ENCODE assay signal across 16 cellular contexts in the genomic region with DNA sequence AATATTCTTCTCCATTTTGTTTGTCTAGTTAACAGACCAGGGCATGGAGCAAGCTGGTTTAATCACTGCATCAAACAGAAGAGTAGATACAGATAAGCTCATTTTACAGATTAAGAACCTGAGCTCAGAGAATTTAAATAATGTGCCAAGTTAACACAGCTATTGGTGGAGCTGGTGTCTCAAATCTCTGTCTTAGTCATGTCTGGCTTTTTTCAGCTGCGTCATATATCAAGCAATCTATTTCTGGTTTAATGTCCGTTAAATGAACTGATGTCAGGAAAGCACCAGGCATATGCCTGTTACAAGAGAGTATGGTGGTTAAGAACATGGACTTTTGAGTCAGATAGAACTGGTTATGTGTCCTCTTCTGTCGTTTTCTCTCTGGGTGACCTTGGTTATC.
A peak's percentile ranks its signal among the peaks of the same experiment; 100 is the strongest.
DNase-seq lines count a peak whose midpoint lies in the region; ATAC-seq and TF ChIP-seq lines count a peak whose summit lies in the region.
"Had no signal": no experiment of that assay in that cellular context is flagged by ENCODE, and none has a peak within 500 bp of the region (broad histone marks: within the 10 kb centered on the region; RNA-seq: fewer than 3 reads in every experiment).

No MANE protein-coding gene starts in this region.

- no peak for TF ChIP-seq CTCF in OCI-LY3 (IDR thresholded peaks at IDR 0.05; ENCODE audit: low read depth, low read length)
- no peak for TF ChIP-seq CTCF in Caco-2 (IDR thresholded peaks at IDR 0.05; ENCODE audit: insufficient read depth in 1 of 2, low read depth in 1 of 2, low read length in 1 of 2, severe bottlenecking in 1 of 2, unreplicated experiment in 1 of 2)

- H3K4me1 Mint-ChIP-seq in Caco-2 (ENCODE audit: low read depth, unreplicated experiment) = peaks cover 18% of the 10 kb centered on the region
- H3K4me1 Mint-ChIP-seq: activated naive CD8-positive, alpha-beta T cell treated with anti-CD3 and anti-CD28 coated beads, Interleukin-2, amount 50 U/mL, for 24 hours had no signal

- no peak overlapping the region for H2BK15ac ChIP-seq in mesendoderm (replicated peaks; ENCODE audit: low read depth)

- peak overlapping the region; percentile 72 for H3K4me2 ChIP-seq in OCI-LY3 (ENCODE audit: low read length)
- no peak overlapping the region for H3K4me2 ChIP-seq in mesendoderm (ENCODE audit: low read length)

- POLR2A ChIA-PET in Caco-2 (lab: Charles Lee) = no interaction called here

- no TSS peak for BruUV-seq in Caco-2 (replicated peaks; lab: Mats Ljungman, UMichigan)

- H3K79me1 ChIP-seq in mesendoderm (ENCODE audit: low read length) = no peaks in the 10 kb centered on the region

- intact Hi-C loops in Caco-2 (cut with micrococcal nuclease; ENCODE audit: unreplicated experiment) (no loop called here), Right ventricle myocardium superior (cut with DNase I) (no loop called here)

- DNase-seq in mesendoderm (peak; percentile 29), Caco-2 (no peak), Right ventricle myocardium superior (no peak), NCI-H510A (lab: John Stamatoyannopoulos, UW) (no peak)
- DNase-seq: activated naive CD8-positive, alpha-beta T cell treated with anti-CD3 and anti-CD28 coated beads, Interleukin-2, amount 50 U/mL, for 24 hours; cerebellar nuclear complex; DMS 273 treated with DMSO at 0.1 percent for 48 hours; kidney glomerular epithelial cell; NCI-H2171; stimulated activated CD4-positive, alpha-beta T cell treated with anti-CD3 and anti-CD28 coated beads, Interleukin-1b, Interleukin-23, amount 100 ng/mL, for 48 hours; stimulated activated CD8-positive, alpha-beta memory T cell treated with anti-CD3 and anti-CD28 coated beads, Interleukin-4, amount 100 ng/mL, for 48 hours; tibial artery had no signal

- CTCF ChIA-PET in Caco-2 (lab: Charles Lee) = no interaction called here

- no peak overlapping the region for H2AK5ac ChIP-seq in mesendoderm (ENCODE audit: low read length)

- peaks cover 20% of the 10 kb centered on the region for H3K79me2 ChIP-seq in OCI-LY3 (ENCODE audit: low read length)
- H3K79me2 ChIP-seq in mesendoderm (ENCODE audit: control insufficient read depth, insufficient read depth, low read length) = no peaks in the 10 kb centered on the region

- WGBS in mesendoderm (ENCODE audit: extremely low coverage, insufficient coverage, low lambda C conversion rate) = no CpG with 5 or more reads among the region's 3 CpGs

- H3K9me3 ChIP-seq in OCI-LY3 (ENCODE audit: insufficient read depth, low read length) = no peaks in the 10 kb centered on the region
- no peaks in the 10 kb centered on the region for H3K9me3 ChIP-seq in Caco-2
- H3K9me3 ChIP-seq: tibial artery had no signal

- peak overlapping the region; percentile 32; the same call in 1 of the 2 replicates for H2AFZ ChIP-seq in OCI-LY3 (ENCODE audit: low read depth, low read length)

- H3K27me3 Mint-ChIP-seq in Caco-2 (ENCODE audit: insufficient read depth, unreplicated experiment) = no peaks in the 10 kb centered on the region
- H3K27me3 Mint-ChIP-seq: activated naive CD8-positive, alpha-beta T cell treated with anti-CD3 and anti-CD28 coated beads, Interleukin-2, amount 50 U/mL, for 24 hours had no signal

- no peak overlapping the region for H4K5ac ChIP-seq in mesendoderm (ENCODE audit: low read length)

- no peak overlapping the region for H3K18ac ChIP-seq in mesendoderm (ENCODE audit: low read length)

- no peak overlapping the region for H2BK5ac ChIP-seq in mesendoderm (ENCODE audit: low read length)

- no peak overlapping the region for H3K56ac ChIP-seq in mesendoderm (ENCODE audit: low read length)

- no peak overlapping the region for H2BK120ac ChIP-seq in mesendoderm (ENCODE audit: low read depth, low read length)

- H3K4ac ChIP-seq in mesendoderm (ENCODE audit: low read depth, low read length) = no peak overlapping the region

- H3K4me3 ChIP-seq in OCI-LY3 (ENCODE audit: low read length) (peak overlapping the region; percentile 48), mesendoderm (ENCODE audit: low read length) (no peak overlapping the region), Caco-2 (ENCODE audit: low read depth, low read length) (no peak overlapping the region)
- H3K4me3 ChIP-seq: tibial artery had no signal

- peak overlapping the region; percentile 99 for H3K27ac ChIP-seq in OCI-LY3 (ENCODE audit: low read length)
- H3K27ac ChIP-seq in mesendoderm (ENCODE audit: low read depth, low read length) = no peak overlapping the region
- H3K27ac ChIP-seq: tibial artery had no signal

- no peak overlapping the region for H3K27ac Mint-ChIP-seq in Caco-2 (ENCODE audit: unreplicated experiment)
- H3K27ac Mint-ChIP-seq: activated naive CD8-positive, alpha-beta T cell treated with anti-CD3 and anti-CD28 coated beads, Interleukin-2, amount 50 U/mL, for 24 hours had no signal

- no peak overlapping the region for H3K23ac ChIP-seq in mesendoderm (ENCODE audit: low read length)

- peak overlapping the region; percentile 65 for H3K9ac ChIP-seq in OCI-LY3 (ENCODE audit: low read length)
- H3K9ac ChIP-seq in mesendoderm (ENCODE audit: low read length) = no peak overlapping the region

- no peak overlapping the region for H3K4me3 Mint-ChIP-seq in Caco-2 (ENCODE audit: unreplicated experiment)
- H3K4me3 Mint-ChIP-seq: activated naive CD8-positive, alpha-beta T cell treated with anti-CD3 and anti-CD28 coated beads, Interleukin-2, amount 50 U/mL, for 24 hours had no signal

- no peak overlapping the region for H4K8ac ChIP-seq in mesendoderm (ENCODE audit: low read depth, low read length)

- H3K36me3 Mint-ChIP-seq in Caco-2 (ENCODE audit: insufficient read depth, unreplicated experiment) = no peaks in the 10 kb centered on the region

- H3K36me3 ChIP-seq in OCI-LY3 (replicated peaks; ENCODE audit: low read depth, low read length) = no peaks in the 10 kb centered on the region
- no peaks in the 10 kb centered on the region for H3K36me3 ChIP-seq in mesendoderm (ENCODE audit: control insufficient read depth, insufficient read depth, low read length)
- H3K36me3 ChIP-seq in Caco-2 (ENCODE audit: control insufficient read depth, insufficient read depth, low read length) = no peaks in the 10 kb centered on the region
- H3K36me3 ChIP-seq: tibial artery had no signal

- H3K27me3 ChIP-seq in OCI-LY3 (ENCODE audit: low read depth, low read length) = no peaks in the 10 kb centered on the region
- H3K27me3 ChIP-seq in mesendoderm (ENCODE audit: insufficient read depth, low read length, poor library complexity) = no peaks in the 10 kb centered on the region
- H3K27me3 ChIP-seq in Caco-2 (replicated peaks; ENCODE audit: control insufficient read depth, insufficient read depth, low read length) = no peaks in the 10 kb centered on the region
- H3K27me3 ChIP-seq: tibial artery had no signal

- H3K9me3 Mint-ChIP-seq in Caco-2 (ENCODE audit: unreplicated experiment) = no peaks in the 10 kb centered on the region
- H3K9me3 Mint-ChIP-seq: activated naive CD8-positive, alpha-beta T cell treated with anti-CD3 and anti-CD28 coated beads, Interleukin-2, amount 50 U/mL, for 24 hours had no signal

- no peaks in the 10 kb centered on the region for H4K20me1 ChIP-seq in OCI-LY3 (ENCODE audit: insufficient read depth, low read length)

- ATAC-seq in GM18858 (IDR thresholded peaks at IDR 0.05; ENCODE audit: unreplicated experiment) (peak; percentile 53), HG02884 (IDR thresholded peaks at IDR 0.05; ENCODE audit: unreplicated experiment) (peak; percentile 76), GM21515 (IDR thresholded peaks at IDR 0.05; ENCODE audit: unreplicated experiment) (no peak), Right ventricle myocardium superior (ENCODE audit: poor library complexity) (no peak)
- ATAC-seq: activated naive CD8-positive, alpha-beta T cell treated with anti-CD3 and anti-CD28 coated beads, Interleukin-2, amount 50 U/mL, for 24 hours had no signal

- H3K4me1 ChIP-seq in OCI-LY3 (ENCODE audit: low read length) = peaks cover 54% of the 10 kb centered on the region
- H3K4me1 ChIP-seq in mesendoderm (ENCODE audit: control insufficient read depth, low read depth, low read length) = peaks cover 2% of the 10 kb centered on the region
- 0 out of 2 replicates have a peak, but pooled peaks cover 4% of the 10 kb centered on the region for H3K4me1 ChIP-seq in Caco-2
- H3K4me1 ChIP-seq: tibial artery had no signal

Comparison
In these comparisons a context has a peak if more than half of its experiments do, and no peak if none do; other contexts are left out.
1. ATAC-seq: peak in GM18858 (single experiment) and HG02884 (single experiment); none in GM21515 (single experiment) and Right ventricle myocardium superior (single experiment).